Comparison of ENCODE assay signal across 8 cellular contexts in genomic region chr19:57916168-57916995, GRCh38. TPM values are rescaled to one million over a fixed set of nuclear protein-coding genes. Genes with fewer than 3 reads are reported as not detected.
DNase-seq lines count a peak whose midpoint lies in the region; ATAC-seq and TF ChIP-seq lines count a peak whose summit lies in the region.
"Not testable (repeated sequence)": the region's sequence is repeated elsewhere in the genome, so short reads cannot be mapped to it uniquely, and the experiment has no call there.

Gene ZNF417, minus strand, starts transcription at chr19:57916592. Its CDS starts 181 bp downstream, at chr19:57916411.

- H3K9me3 ChIP-seq in CD8-positive, alpha-beta T cell (ENCODE audit: low read length), result not testable (repeated sequence)
- H3K9me3 ChIP-seq in lung (ENCODE audit: control insufficient read depth in 2 of 2, insufficient read depth in 1 of 2, low read length in 1 of 2), result peaks cover 0 to 13% of the 10 kb centered on the region in 2 donors

- peak within 1 kb of the TSS; percentile 92 for H3K4me3 Mint-ChIP-seq in CD8-positive, alpha-beta T cell
- peak within 1 kb of the TSS; percentile 89 for H3K4me3 Mint-ChIP-seq in activated CD4-positive, alpha-beta memory T cell treated with anti-CD3 and anti-CD28 coated beads, Interleukin-2, amount 10 ng/mL, durations not matched to agents 7 days and 5 days

- H3K27ac Mint-ChIP-seq in CD8-positive, alpha-beta T cell, result peak within 1 kb of the TSS; percentile 97
- peak within 1 kb of the TSS; percentile 92 for H3K27ac Mint-ChIP-seq in activated CD4-positive, alpha-beta memory T cell treated with anti-CD3 and anti-CD28 coated beads, Interleukin-2, amount 10 ng/mL, durations not matched to agents 7 days and 5 days

- H3K36me3 ChIP-seq in CD8-positive, alpha-beta T cell (ENCODE audit: insufficient read depth, low read length); lung (ENCODE audit: control insufficient read depth in 2 of 2, insufficient read depth in 2 of 2, low read length in 2 of 2): not testable (repeated sequence)

- H3K27me3 ChIP-seq in CD8-positive, alpha-beta T cell (ENCODE audit: insufficient read depth, low read length); lung (ENCODE audit: control insufficient read depth, insufficient read depth): not testable (repeated sequence)

- POLR2A ChIA-PET in CD8-positive, alpha-beta T cell (lab: Charles Lee), result interaction anchor here (0.6 to 1.3 kb wide), 9 partner anchors 9 to 182 kb away, joined by 3 to 6 read pairs (median 3); partner anchors contain the start of genes ZNF418, ZNF587, ZNF606 and ZSCAN18
- POLR2A ChIA-PET in activated CD4-positive, alpha-beta memory T cell treated with anti-CD3 and anti-CD28 coated beads, Interleukin-2, amount 10 ng/mL, durations not matched to agents 7 days and 5 days (lab: Charles Lee), result interaction anchor here (0.6 to 1.9 kb wide), 12 partner anchors 18 to 527 kb away, joined by 3 to 17 read pairs (median 5); partner anchors contain the start of genes ZNF418, ZNF544, ZNF548 and ZNF587

- H3K9me3 Mint-ChIP-seq in CD8-positive, alpha-beta T cell, result peaks cover 18% of the 10 kb centered on the region
- H3K9me3 Mint-ChIP-seq in activated CD4-positive, alpha-beta memory T cell treated with anti-CD3 and anti-CD28 coated beads, Interleukin-2, amount 10 ng/mL, durations not matched to agents 7 days and 5 days, result peaks cover 50% of the 10 kb centered on the region

- peak; percentile 97 for ATAC-seq in CD8-positive, alpha-beta T cell
- ATAC-seq in GM19452 (IDR thresholded peaks at IDR 0.05; ENCODE audit: unreplicated experiment), result peak; percentile 96
- peak; percentile 99 for ATAC-seq in lung (ENCODE audit: insufficient read depth, low FRiP score)

- peak within 1 kb of the TSS; percentile 69 for H3K27ac ChIP-seq in CD8-positive, alpha-beta T cell (ENCODE audit: low read depth, low read length)
- peak within 1 kb of the TSS; percentile 55 to 78 for H3K27ac ChIP-seq in lung (ENCODE audit: low read depth in 1 of 2, low read length in 1 of 2)

- H3K27me3 Mint-ChIP-seq in CD8-positive, alpha-beta T cell (ENCODE audit: low read depth); activated CD4-positive, alpha-beta memory T cell treated with anti-CD3 and anti-CD28 coated beads, Interleukin-2, amount 10 ng/mL, durations not matched to agents 7 days and 5 days: not testable (repeated sequence)

- peaks cover 12% of the 10 kb centered on the region for H3K4me1 ChIP-seq in CD8-positive, alpha-beta T cell (ENCODE audit: insufficient read depth, low read length)
- H3K4me1 ChIP-seq in lung (ENCODE audit: control insufficient read depth in 2 of 2, insufficient read depth in 2 of 2, low read length in 2 of 2), result peaks cover 4 to 13% of the 10 kb centered on the region in 2 donors

- peaks cover 56% of the 10 kb centered on the region for H3K36me3 Mint-ChIP-seq in CD8-positive, alpha-beta T cell
- peaks cover 68% of the 10 kb centered on the region for H3K36me3 Mint-ChIP-seq in activated CD4-positive, alpha-beta memory T cell treated with anti-CD3 and anti-CD28 coated beads, Interleukin-2, amount 10 ng/mL, durations not matched to agents 7 days and 5 days (ENCODE audit: low read depth)

- peaks cover 43% of the 10 kb centered on the region for H3K4me1 Mint-ChIP-seq in CD8-positive, alpha-beta T cell (ENCODE audit: low read depth)
- H3K4me1 Mint-ChIP-seq in activated CD4-positive, alpha-beta memory T cell treated with anti-CD3 and anti-CD28 coated beads, Interleukin-2, amount 10 ng/mL, durations not matched to agents 7 days and 5 days, result peaks cover 31% of the 10 kb centered on the region

- intact Hi-C loops in CD8-positive, alpha-beta T cell (cut with DNase I, micrococcal nuclease), result loop anchor here (1.0 to 10.0 kb wide), 11 partner anchors 27 to 505 kb away; partner anchors contain the start of genes ZNF586 (in 2 of the 2), ZNF606 (in 2 of the 2), ZNF17 (in 1 of the 2) and ZNF211 (in 1 of the 2)

- peak; percentile 71 to 95 (median 84) for DNase-seq in CD8-positive, alpha-beta T cell
- DNase-seq in HK-2 (ENCODE audit: unreplicated experiment), result peak; percentile 87
- peak; percentile 94 for DNase-seq in NCI-H82 treated with DMSO at 0.1 percent for 48 hours (lab: John Stamatoyannopoulos, UW; ENCODE audit: unreplicated experiment)
- peak; percentile 86 for DNase-seq in activated CD4-positive, alpha-beta memory T cell treated with anti-CD3 and anti-CD28 coated beads, Interleukin-2, amount 10 ng/mL, durations not matched to agents 7 days and 5 days
- DNase-seq in effector CD4-positive, alpha-beta T cell, result peak; percentile 84
- peak; percentile 90 for DNase-seq in lung (ENCODE audit: low spot score)
- peak; percentile 48 to 78 (median 73) for DNase-seq in stimulated activated CD4-positive, alpha-beta T cell treated with anti-CD3 and anti-CD28 coated beads, TNF-alpha, amount 100 ng/mL, for 4 hours (ENCODE audit: low read depth in 3 of 3)

- WGBS in lung, 2 donors, result 0% methylated on average over 48 to 51 of the region's 51 CpGs

- TF ChIP-seq CTCF in CD8-positive, alpha-beta T cell (IDR thresholded peaks at IDR 0.05); lung (IDR thresholded peaks at IDR 0.05; ENCODE audit: control extremely low read depth, extremely low read depth): not testable (repeated sequence)

- CTCF ChIA-PET in CD8-positive, alpha-beta T cell (lab: Charles Lee), result not testable (repeated sequence)
- CTCF ChIA-PET in activated CD4-positive, alpha-beta memory T cell treated with anti-CD3 and anti-CD28 coated beads, Interleukin-2, amount 10 ng/mL, durations not matched to agents 7 days and 5 days (lab: Charles Lee), result interaction anchor here (0.9 to 1.3 kb wide), 3 partner anchors 9 to 598 kb away, joined by 3 read pairs; no protein-coding TSS in a partner anchor

- peak within 1 kb of the TSS; percentile 74 for H3K4me3 ChIP-seq in CD8-positive, alpha-beta T cell (ENCODE audit: low read depth, low read length)
- peak within 1 kb of the TSS; percentile 63 for H3K4me3 ChIP-seq in lung

RNA-seq across cellular contexts. Expression of gene ZNF417, which starts in this region (rescaled TPM):
- total RNA-seq in CD8-positive, alpha-beta T cell, result 10 to 100 TPM; 21.4 to 23.9 TPM
- 10 to 100 TPM; 16.7 to 20.1 TPM for total RNA-seq in activated CD4-positive, alpha-beta memory T cell treated with anti-CD3 and anti-CD28 coated beads, Interleukin-2, amount 10 ng/mL, durations not matched to agents 7 days and 5 days
- 10 to 100 TPM; 16.6 to 39.0 TPM for total RNA-seq in lung
- 1 to 10 TPM; 3.3 to 3.9 TPM for polyA plus RNA-seq in lung

Comparison
In these comparisons a context has a peak if more than half of its experiments do, and no peak if none do; other contexts are left out.
1. Peak in every context shown above with its lines: DNase-seq, ATAC-seq, H3K4me3 ChIP-seq and H3K27ac ChIP-seq.